Comparison of ENCODE assay signal across 2 cellular contexts in the genomic region with DNA sequence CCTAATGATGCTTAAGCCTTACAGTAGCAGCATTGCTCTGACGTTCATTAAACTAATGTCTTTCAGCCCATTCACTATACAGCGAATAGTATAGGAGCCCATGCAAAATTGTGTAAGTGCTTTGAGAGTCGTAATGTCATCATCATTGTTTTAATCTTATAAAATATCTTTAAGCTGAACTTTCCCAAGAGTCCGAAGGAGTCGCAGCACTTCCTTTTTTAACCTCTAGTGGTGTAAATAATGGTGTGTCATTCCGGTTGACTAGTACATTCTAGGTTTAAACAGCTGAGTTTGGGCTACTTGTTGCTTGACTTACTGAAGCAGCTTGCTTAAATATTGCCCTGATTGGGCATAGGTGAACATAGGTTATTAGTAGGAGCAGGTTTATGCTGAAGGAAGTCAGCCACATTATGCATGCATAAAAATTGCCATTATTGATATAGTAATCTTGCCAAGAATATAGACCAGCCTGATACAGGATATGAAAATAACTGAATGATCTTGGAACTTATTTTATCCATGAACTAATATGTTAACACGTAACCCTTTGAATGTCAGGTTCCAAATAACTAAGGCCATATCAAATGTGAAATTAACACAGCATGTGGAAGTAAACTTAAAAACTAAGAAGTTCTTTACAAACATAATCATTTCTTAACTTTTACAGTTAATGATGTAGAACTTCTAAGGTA.
TF ChIP-seq lines count a peak whose summit lies in the region.

No MANE protein-coding gene starts in this region.

TF ChIP-seq in GM23338, 12 proteins besides CTCF, POLR2A, EP300 and RAD21:
- TF ChIP-seq, protein P1, sequence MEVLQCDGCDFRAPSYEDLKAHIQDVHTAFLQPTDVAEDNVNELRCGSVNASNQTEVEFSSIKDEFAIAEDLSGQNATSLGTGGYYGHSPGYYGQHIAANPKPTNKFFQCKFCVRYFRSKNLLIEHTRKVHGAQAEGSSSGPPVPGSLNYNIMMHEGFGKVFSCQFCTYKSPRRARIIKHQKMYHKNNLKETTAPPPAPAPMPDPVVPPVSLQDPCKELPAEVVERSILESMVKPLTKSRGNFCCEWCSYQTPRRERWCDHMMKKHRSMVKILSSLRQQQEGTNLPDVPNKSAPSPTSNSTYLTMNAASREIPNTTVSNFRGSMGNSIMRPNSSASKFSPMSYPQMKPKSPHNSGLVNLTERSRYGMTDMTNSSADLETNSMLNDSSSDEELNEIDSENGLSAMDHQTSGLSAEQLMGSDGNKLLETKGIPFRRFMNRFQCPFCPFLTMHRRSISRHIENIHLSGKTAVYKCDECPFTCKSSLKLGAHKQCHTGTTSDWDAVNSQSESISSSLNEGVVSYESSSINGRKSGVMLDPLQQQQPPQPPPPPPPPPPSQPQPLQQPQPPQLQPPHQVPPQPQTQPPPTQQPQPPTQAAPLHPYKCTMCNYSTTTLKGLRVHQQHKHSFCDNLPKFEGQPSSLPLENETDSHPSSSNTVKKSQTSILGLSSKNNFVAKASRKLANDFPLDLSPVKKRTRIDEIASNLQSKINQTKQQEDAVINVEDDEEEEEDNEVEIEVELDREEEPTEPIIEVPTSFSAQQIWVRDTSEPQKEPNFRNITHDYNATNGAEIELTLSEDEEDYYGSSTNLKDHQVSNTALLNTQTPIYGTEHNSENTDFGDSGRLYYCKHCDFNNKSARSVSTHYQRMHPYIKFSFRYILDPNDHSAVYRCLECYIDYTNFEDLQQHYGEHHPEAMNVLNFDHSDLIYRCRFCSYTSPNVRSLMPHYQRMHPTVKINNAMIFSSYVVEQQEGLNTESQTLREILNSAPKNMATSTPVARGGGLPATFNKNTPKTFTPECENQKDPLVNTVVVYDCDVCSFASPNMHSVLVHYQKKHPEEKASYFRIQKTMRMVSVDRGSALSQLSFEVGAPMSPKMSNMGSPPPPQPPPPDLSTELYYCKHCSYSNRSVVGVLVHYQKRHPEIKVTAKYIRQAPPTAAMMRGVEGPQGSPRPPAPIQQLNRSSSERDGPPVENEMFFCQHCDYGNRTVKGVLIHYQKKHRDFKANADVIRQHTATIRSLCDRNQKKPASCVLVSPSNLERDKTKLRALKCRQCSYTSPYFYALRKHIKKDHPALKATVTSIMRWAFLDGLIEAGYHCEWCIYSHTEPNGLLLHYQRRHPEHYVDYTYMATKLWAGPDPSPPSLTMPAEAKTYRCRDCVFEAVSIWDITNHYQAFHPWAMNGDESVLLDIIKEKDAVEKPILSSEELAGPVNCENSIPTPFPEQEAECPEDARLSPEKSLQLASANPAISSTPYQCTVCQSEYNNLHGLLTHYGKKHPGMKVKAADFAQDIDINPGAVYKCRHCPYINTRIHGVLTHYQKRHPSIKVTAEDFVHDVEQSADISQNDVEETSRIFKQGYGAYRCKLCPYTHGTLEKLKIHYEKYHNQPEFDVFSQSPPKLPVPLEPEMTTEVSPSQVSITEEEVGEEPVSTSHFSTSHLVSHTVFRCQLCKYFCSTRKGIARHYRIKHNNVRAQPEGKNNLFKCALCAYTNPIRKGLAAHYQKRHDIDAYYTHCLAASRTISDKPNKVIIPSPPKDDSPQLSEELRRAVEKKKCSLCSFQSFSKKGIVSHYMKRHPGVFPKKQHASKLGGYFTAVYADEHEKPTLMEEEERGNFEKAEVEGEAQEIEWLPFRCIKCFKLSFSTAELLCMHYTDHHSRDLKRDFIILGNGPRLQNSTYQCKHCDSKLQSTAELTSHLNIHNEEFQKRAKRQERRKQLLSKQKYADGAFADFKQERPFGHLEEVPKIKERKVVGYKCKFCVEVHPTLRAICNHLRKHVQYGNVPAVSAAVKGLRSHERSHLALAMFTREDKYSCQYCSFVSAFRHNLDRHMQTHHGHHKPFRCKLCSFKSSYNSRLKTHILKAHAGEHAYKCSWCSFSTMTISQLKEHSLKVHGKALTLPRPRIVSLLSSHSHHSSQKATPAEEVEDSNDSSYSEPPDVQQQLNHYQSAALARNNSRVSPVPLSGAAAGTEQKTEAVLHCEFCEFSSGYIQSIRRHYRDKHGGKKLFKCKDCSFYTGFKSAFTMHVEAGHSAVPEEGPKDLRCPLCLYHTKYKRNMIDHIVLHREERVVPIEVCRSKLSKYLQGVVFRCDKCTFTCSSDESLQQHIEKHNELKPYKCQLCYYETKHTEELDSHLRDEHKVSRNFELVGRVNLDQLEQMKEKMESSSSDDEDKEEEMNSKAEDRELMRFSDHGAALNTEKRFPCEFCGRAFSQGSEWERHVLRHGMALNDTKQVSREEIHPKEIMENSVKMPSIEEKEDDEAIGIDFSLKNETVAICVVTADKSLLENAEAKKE (CRISPR knock-in tag; IDR thresholded peaks at IDR 0.05), result no peak
- TF ChIP-seq POLR2AphosphoS5 (IDR thresholded peaks at IDR 0.05; ENCODE audit: low read depth) (no peak), ZNF331 (CRISPR knock-in tag; IDR thresholded peaks at IDR 0.05; ENCODE audit: low read depth) (no peak)
- TF ChIP-seq, protein P2, sequence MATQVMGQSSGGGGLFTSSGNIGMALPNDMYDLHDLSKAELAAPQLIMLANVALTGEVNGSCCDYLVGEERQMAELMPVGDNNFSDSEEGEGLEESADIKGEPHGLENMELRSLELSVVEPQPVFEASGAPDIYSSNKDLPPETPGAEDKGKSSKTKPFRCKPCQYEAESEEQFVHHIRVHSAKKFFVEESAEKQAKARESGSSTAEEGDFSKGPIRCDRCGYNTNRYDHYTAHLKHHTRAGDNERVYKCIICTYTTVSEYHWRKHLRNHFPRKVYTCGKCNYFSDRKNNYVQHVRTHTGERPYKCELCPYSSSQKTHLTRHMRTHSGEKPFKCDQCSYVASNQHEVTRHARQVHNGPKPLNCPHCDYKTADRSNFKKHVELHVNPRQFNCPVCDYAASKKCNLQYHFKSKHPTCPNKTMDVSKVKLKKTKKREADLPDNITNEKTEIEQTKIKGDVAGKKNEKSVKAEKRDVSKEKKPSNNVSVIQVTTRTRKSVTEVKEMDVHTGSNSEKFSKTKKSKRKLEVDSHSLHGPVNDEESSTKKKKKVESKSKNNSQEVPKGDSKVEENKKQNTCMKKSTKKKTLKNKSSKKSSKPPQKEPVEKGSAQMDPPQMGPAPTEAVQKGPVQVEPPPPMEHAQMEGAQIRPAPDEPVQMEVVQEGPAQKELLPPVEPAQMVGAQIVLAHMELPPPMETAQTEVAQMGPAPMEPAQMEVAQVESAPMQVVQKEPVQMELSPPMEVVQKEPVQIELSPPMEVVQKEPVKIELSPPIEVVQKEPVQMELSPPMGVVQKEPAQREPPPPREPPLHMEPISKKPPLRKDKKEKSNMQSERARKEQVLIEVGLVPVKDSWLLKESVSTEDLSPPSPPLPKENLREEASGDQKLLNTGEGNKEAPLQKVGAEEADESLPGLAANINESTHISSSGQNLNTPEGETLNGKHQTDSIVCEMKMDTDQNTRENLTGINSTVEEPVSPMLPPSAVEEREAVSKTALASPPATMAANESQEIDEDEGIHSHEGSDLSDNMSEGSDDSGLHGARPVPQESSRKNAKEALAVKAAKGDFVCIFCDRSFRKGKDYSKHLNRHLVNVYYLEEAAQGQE (IDR thresholded peaks at IDR 0.05; ENCODE audit: unreplicated experiment), result no peak

TF ChIP-seq in liver, 16 proteins besides CTCF, POLR2A, EP300 and RAD21:
- TF ChIP-seq FOXA1 (IDR thresholded peaks at IDR 0.05) (no peak), GABPA (IDR thresholded peaks at IDR 0.05 in 1 of 2, conservative IDR thresholded peaks at IDR 0.05 in 1 of 2) (no peak), EGR1 (IDR thresholded peaks at IDR 0.05; ENCODE audit: low read depth in 2 of 2) (no peak), RXRA (IDR thresholded peaks at IDR 0.05) (no peak), JUND (IDR thresholded peaks at IDR 0.05) (no peak), HNF4A (conservative IDR thresholded peaks at IDR 0.05) (no peak), FOXA2 (IDR thresholded peaks at IDR 0.05) (no peak), SP1 (IDR thresholded peaks at IDR 0.05) (no peak)
- TF ChIP-seq, protein P2 (IDR thresholded peaks at IDR 0.05), result no peak
TF ChIP-seq in liver: peak in this region for 0.
